Comparison of ENCODE assay signal across 2 cellular contexts in the genomic region with DNA sequence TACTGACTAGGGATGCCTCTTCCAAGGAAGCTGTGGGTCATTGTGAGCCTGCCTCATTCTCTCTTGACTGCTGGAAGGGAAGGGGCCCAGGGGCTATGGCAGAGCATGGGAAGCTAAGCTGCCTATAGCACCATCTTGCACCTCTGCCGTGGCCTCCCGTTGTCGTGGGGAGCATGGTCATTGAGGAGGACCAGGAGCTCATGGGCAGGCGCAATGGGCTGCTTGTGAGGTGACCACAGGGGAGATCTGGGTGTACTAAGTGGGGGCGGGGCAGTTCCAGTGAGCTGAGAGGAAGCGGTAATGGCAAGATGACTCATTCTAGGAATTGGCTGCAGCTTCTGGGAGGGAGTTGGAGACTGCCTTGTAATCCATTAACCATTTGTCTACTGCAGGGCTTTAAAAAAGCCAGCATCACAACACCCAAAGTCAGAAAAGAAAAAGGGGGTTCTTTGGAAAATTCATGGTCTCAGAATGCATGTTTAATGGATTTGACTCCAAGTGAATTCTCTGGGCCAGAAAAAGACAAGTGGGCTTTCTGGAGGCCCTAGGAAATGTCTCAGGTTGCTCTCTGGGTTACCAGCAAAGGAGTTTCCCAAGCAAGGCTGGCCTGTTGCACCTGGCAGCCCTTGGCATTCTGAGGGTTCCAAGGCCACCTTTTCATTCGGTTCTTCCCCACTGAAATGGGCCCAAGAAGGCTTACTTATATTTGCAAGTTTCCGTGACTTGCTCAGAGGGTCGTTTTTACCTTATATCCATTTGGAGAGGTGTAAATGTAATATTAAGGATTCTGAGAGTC.
TF ChIP-seq lines count a peak whose summit lies in the region.

No MANE protein-coding gene starts in this region.

TF ChIP-seq in A549, 52 proteins besides CTCF, POLR2A, EP300 and RAD21 (continued from another document and continues in another):
- TF ChIP-seq HOXB5 (CRISPR knock-in tag; IDR thresholded peaks at IDR 0.05) (peak; percentile 40; the same call in 1 of the 2 replicates), PHF8 (IDR thresholded peaks at IDR 0.05; ENCODE audit: borderline replicate concordance, low read depth) (no peak), HOXA7 (CRISPR knock-in tag; IDR thresholded peaks at IDR 0.05) (peak; percentile 62), CBX2 (IDR thresholded peaks at IDR 0.05; ENCODE audit: borderline replicate concordance, low read depth) (no peak), NFE2L2 (conservative IDR thresholded peaks at IDR 0.05; ENCODE audit: low read length) (no peak), FOSL2 (IDR thresholded peaks at IDR 0.05) (peak; percentile 84; the same call in 1 of the 2 replicates), FOSL2 (CRISPR knock-in tag; IDR thresholded peaks at IDR 0.05) (peak; percentile 95), GATA3 (IDR thresholded peaks at IDR 0.05; ENCODE audit: borderline replicate concordance) (peak; percentile 51; the same call in 1 of the 2 replicates), MAZ (IDR thresholded peaks at IDR 0.05; ENCODE audit: borderline replicate concordance, low read depth, low read length) (no peak; the same call in 1 of the 2 replicates), CHD2 (IDR thresholded peaks at IDR 0.05; ENCODE audit: low read length, partially characterized antibody) (no peak), FOXS1 (CRISPR knock-in tag; IDR thresholded peaks at IDR 0.05) (no peak), MAFK (IDR thresholded peaks at IDR 0.05; ENCODE audit: partially characterized antibody) (no peak), NPAS2 (CRISPR knock-in tag; IDR thresholded peaks at IDR 0.05; ENCODE audit: borderline replicate concordance) (no peak), KDM5A (IDR thresholded peaks at IDR 0.05) (no peak), EHF (CRISPR knock-in tag; IDR thresholded peaks at IDR 0.05) (no peak), ZNF302 (CRISPR knock-in tag; IDR thresholded peaks at IDR 0.05) (no peak), BHLHE40 (IDR thresholded peaks at IDR 0.05; ENCODE audit: low read depth, low read length) (no peak), HOXB13 (CRISPR knock-in tag; IDR thresholded peaks at IDR 0.05; ENCODE audit: low read depth) (no peak), MYC (IDR thresholded peaks at IDR 0.05; ENCODE audit: borderline replicate concordance, low read length) (peak; percentile 52; the same call in 1 of the 2 replicates), NR3C1 (IDR thresholded peaks at IDR 0.05) (no peak), POLR2AphosphoS2 (conservative IDR thresholded peaks at IDR 0.05; ENCODE audit: low read length) (peak; percentile 85), ZFP36 (IDR thresholded peaks at IDR 0.05; ENCODE audit: borderline replicate concordance, partially characterized antibody) (no peak), JUNB (IDR thresholded peaks at IDR 0.05) (peak; percentile 59)
- TF ChIP-seq, protein P1, sequence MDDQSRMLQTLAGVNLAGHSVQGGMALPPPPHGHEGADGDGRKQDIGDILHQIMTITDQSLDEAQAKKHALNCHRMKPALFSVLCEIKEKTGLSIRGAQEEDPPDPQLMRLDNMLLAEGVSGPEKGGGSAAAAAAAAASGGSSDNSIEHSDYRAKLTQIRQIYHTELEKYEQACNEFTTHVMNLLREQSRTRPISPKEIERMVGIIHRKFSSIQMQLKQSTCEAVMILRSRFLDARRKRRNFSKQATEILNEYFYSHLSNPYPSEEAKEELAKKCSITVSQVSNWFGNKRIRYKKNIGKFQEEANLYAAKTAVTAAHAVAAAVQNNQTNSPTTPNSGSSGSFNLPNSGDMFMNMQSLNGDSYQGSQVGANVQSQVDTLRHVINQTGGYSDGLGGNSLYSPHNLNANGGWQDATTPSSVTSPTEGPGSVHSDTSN (IDR thresholded peaks at IDR 0.05): no peak
- TF ChIP-seq, protein P2, sequence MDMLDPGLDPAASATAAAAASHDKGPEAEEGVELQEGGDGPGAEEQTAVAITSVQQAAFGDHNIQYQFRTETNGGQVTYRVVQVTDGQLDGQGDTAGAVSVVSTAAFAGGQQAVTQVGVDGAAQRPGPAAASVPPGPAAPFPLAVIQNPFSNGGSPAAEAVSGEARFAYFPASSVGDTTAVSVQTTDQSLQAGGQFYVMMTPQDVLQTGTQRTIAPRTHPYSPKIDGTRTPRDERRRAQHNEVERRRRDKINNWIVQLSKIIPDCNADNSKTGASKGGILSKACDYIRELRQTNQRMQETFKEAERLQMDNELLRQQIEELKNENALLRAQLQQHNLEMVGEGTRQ (IDR thresholded peaks at IDR 0.05): 0 out of 2 replicates have a peak, but pooled peaks have one; percentile 7
- TF ChIP-seq, protein P3, sequence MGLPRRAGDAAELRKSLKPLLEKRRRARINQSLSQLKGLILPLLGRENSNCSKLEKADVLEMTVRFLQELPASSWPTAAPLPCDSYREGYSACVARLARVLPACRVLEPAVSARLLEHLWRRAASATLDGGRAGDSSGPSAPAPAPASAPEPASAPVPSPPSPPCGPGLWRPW (IDR thresholded peaks at IDR 0.05): no peak
- TF ChIP-seq, protein P4, sequence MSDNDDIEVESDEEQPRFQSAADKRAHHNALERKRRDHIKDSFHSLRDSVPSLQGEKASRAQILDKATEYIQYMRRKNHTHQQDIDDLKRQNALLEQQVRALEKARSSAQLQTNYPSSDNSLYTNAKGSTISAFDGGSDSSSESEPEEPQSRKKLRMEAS (IDR thresholded peaks at IDR 0.05): peak; percentile 51
- TF ChIP-seq, protein P5, sequence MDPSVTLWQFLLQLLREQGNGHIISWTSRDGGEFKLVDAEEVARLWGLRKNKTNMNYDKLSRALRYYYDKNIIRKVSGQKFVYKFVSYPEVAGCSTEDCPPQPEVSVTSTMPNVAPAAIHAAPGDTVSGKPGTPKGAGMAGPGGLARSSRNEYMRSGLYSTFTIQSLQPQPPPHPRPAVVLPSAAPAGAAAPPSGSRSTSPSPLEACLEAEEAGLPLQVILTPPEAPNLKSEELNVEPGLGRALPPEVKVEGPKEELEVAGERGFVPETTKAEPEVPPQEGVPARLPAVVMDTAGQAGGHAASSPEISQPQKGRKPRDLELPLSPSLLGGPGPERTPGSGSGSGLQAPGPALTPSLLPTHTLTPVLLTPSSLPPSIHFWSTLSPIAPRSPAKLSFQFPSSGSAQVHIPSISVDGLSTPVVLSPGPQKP (IDR thresholded peaks at IDR 0.05; ENCODE audit: low read depth, low read length): no peak
- TF ChIP-seq, protein P6, sequence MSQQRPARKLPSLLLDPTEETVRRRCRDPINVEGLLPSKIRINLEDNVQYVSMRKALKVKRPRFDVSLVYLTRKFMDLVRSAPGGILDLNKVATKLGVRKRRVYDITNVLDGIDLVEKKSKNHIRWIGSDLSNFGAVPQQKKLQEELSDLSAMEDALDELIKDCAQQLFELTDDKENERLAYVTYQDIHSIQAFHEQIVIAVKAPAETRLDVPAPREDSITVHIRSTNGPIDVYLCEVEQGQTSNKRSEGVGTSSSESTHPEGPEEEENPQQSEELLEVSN (IDR thresholded peaks at IDR 0.05; ENCODE audit: borderline replicate concordance, low read depth): no peak
- TF ChIP-seq, protein P7, sequence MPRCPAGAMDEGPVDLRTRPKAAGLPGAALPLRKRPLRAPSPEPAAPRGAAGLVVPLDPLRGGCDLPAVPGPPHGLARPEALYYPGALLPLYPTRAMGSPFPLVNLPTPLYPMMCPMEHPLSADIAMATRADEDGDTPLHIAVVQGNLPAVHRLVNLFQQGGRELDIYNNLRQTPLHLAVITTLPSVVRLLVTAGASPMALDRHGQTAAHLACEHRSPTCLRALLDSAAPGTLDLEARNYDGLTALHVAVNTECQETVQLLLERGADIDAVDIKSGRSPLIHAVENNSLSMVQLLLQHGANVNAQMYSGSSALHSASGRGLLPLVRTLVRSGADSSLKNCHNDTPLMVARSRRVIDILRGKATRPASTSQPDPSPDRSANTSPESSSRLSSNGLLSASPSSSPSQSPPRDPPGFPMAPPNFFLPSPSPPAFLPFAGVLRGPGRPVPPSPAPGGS (IDR thresholded peaks at IDR 0.05): no peak

TF ChIP-seq in liver, 16 proteins besides CTCF, POLR2A, EP300 and RAD21 (continued from another document):
- TF ChIP-seq, protein P8, sequence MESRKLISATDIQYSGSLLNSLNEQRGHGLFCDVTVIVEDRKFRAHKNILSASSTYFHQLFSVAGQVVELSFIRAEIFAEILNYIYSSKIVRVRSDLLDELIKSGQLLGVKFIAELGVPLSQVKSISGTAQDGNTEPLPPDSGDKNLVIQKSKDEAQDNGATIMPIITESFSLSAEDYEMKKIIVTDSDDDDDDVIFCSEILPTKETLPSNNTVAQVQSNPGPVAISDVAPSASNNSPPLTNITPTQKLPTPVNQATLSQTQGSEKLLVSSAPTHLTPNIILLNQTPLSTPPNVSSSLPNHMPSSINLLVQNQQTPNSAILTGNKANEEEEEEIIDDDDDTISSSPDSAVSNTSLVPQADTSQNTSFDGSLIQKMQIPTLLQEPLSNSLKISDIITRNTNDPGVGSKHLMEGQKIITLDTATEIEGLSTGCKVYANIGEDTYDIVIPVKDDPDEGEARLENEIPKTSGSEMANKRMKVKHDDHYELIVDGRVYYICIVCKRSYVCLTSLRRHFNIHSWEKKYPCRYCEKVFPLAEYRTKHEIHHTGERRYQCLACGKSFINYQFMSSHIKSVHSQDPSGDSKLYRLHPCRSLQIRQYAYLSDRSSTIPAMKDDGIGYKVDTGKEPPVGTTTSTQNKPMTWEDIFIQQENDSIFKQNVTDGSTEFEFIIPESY (IDR thresholded peaks at IDR 0.05): no peak
- TF ChIP-seq JUND (IDR thresholded peaks at IDR 0.05): peak; percentile 96 to 97
- TF ChIP-seq, protein P9, sequence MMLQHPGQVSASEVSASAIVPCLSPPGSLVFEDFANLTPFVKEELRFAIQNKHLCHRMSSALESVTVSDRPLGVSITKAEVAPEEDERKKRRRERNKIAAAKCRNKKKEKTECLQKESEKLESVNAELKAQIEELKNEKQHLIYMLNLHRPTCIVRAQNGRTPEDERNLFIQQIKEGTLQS (IDR thresholded peaks at IDR 0.05): no peak
- no peak for TF ChIP-seq HNF4A (conservative IDR thresholded peaks at IDR 0.05)
- no peak for TF ChIP-seq GABPA (IDR thresholded peaks at IDR 0.05 in 1 of 2, conservative IDR thresholded peaks at IDR 0.05 in 1 of 2)
- TF ChIP-seq RXRA (IDR thresholded peaks at IDR 0.05): no peak
